In genomic region chr5:160500776-160501175, GRCh38 we compare ENCODE assay signal across 13 cellular contexts.
DNase-seq lines count a peak whose midpoint lies in the region; ATAC-seq, FAIRE-seq and TF ChIP-seq lines count a peak whose summit lies in the region.
"Had no signal": no experiment of that assay in that cellular context is flagged by ENCODE, and none has a peak within 500 bp of the region (broad histone marks: within the 10 kb centered on the region; RNA-seq: fewer than 3 reads in every experiment).

No MANE protein-coding gene starts in this region.

- peak; percentile 51 for ATAC-seq in HG03159 (IDR thresholded peaks at IDR 0.05; ENCODE audit: unreplicated experiment)
- no peak for ATAC-seq in HG03571 (IDR thresholded peaks at IDR 0.05; ENCODE audit: unreplicated experiment)

- no peak for FAIRE-seq in D721Med (lab: Jason Lieb, UNC)

- DNase-seq in DMS 273 (lab: John Stamatoyannopoulos, UW; ENCODE audit: unreplicated experiment) (peak; percentile 21), DMS 273 treated with DMSO at 0.1 percent for 48 hours (lab: John Stamatoyannopoulos, UW) (no peak), SIG-M5 treated with dmso at 0.1 percent for 504 hours (lab: John Stamatoyannopoulos, UW; ENCODE audit: unreplicated experiment) (peak; percentile 83), pons (ENCODE audit: low spot score) (peak; percentile 71), dermis blood vessel endothelial cell (no peak), D721Med (ENCODE audit: insufficient read length, low spot score) (no peak)
- DNase-seq: activated CD4-positive, alpha-beta memory T cell treated with anti-CD3 and anti-CD28 coated beads, Interleukin-2, amount 10 ng/mL, durations not matched to agents 7 days and 5 days; NCI-H1092; NCI-H226; ovary; testis had no signal

- TF ChIP-seq CTCF in D721Med (IDR thresholded peaks at IDR 0.05; ENCODE audit: insufficient read depth, missing control alignments): no peak

Comparison
In these comparisons a context has a peak if more than half of its experiments do, and no peak if none do; other contexts are left out.
1. DNase-seq: peak in DMS 273 (single experiment), SIG-M5 treated with dmso at 0.1 percent for 504 hours (single experiment) and pons (single experiment); none in DMS 273 treated with DMSO at 0.1 percent for 48 hours (single experiment), dermis blood vessel endothelial cell (single experiment) and D721Med (single experiment).